17 cellular contexts compared by ENCODE assay signal in the genomic region with DNA sequence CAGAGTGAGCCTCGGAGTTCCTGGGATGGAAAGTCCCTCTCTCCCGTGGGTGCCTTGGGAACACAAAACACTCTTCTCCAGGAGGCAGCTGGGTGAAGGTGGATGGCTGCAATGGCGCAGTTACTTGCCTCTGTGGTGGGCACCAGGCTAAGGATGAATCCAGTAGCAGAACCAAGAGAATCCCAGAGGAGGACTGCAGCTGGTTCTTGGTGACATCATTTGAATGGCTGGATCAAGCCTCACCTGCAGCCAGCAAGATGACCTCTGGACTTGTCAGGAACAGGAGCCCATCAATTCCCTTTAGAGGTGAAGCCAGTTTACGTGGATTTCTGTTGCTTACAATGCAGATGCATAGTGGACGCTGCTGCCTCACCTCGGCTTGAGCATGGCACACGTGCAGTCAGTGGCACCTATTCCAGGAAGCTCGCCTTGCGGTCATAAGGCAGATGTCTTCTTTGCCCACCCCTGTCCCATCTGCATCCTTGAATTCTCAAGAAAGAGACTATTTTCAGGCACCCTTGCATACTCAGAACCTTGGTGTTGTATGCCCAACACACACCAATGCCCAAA. TPM values are rescaled to one million over a fixed set of nuclear protein-coding genes. Genes with fewer than 3 reads are reported as not detected.
"Had no signal": no experiment of that assay in that cellular context is flagged by ENCODE, and none has a peak within 500 bp of the region (broad histone marks: within the 10 kb centered on the region; RNA-seq: fewer than 3 reads in every experiment).

No MANE protein-coding gene starts in this region.

- H3K36me3 Mint-ChIP-seq: immature natural killer cell, naive B cell had no signal

- H3K9me3 Mint-ChIP-seq: activated T-helper 17 cell treated with anti-CD3 and anti-CD28 coated beads, Interleukin-2, amount 50 U/mL, for 72 hours; immature natural killer cell had no signal

- H3K9me3 ChIP-seq: adrenal gland, lower lobe of right lung, stomach, thoracic aorta had no signal

- H3K27ac ChIP-seq: lower lobe of right lung, thoracic aorta had no signal

- H3K36me3 ChIP-seq: adrenal gland, lower lobe of right lung, stomach, thoracic aorta had no signal

- DNase-seq: activated CD4-positive, alpha-beta T cell treated with anti-CD3 and anti-CD28 coated beads, Interleukin-2, amount 50 U/mL, for 4 hours; activated CD4-positive, CD25-positive, alpha-beta regulatory T cell treated with anti-CD3 and anti-CD28 coated beads, Interleukin-2, amount 50 U/mL, for 72 hours; activated naive CD4-positive, alpha-beta T cell treated with anti-CD3 and anti-CD28 coated beads, Interleukin-2, amount 50 U/mL, for 16 hours; activated T-cell treated with anti-CD3 and anti-CD28 coated beads for 4 hours; foreskin melanocyte; immature natural killer cell; left colon; lower lobe of right lung; naive B cell; posterior cingulate gyrus; stimulated activated CD4-positive, alpha-beta T cell treated with anti-CD3 and anti-CD28 coated beads, Interleukin-1b, Interleukin-23, amount 100 ng/mL, for 48 hours; stomach had no signal

- H3K27me3 ChIP-seq: adrenal gland, stomach had no signal

- H3K4me1 Mint-ChIP-seq: activated T-helper 17 cell treated with anti-CD3 and anti-CD28 coated beads, Interleukin-2, amount 50 U/mL, for 72 hours; immature natural killer cell had no signal

- H3K4me1 ChIP-seq: adrenal gland, lower lobe of right lung, stomach had no signal

- H3K4me3 ChIP-seq: adrenal gland, lower lobe of right lung, stomach, thoracic aorta had no signal

- H3K4me3 Mint-ChIP-seq: activated T-helper 17 cell treated with anti-CD3 and anti-CD28 coated beads, Interleukin-2, amount 50 U/mL, for 72 hours; immature natural killer cell; naive B cell had no signal

- FAIRE-seq: colon, endothelial cell of umbilical vein had no signal

- H3K27ac Mint-ChIP-seq: activated T-helper 17 cell treated with anti-CD3 and anti-CD28 coated beads, Interleukin-2, amount 50 U/mL, for 72 hours; immature natural killer cell; naive B cell had no signal

- H3K27me3 Mint-ChIP-seq: activated T-helper 17 cell treated with anti-CD3 and anti-CD28 coated beads, Interleukin-2, amount 50 U/mL, for 72 hours; naive B cell had no signal

RNA-seq across cellular contexts. Expression of gene ADAMTS2, which starts 34.1 kb away (rescaled TPM):
- total RNA-seq: activated T-helper 17 cell treated with anti-CD3 and anti-CD28 coated beads, Interleukin-2, amount 50 U/mL, for 72 hours; endothelial cell of umbilical vein had no signal
- polyA plus RNA-seq: endothelial cell of umbilical vein had no signal
